In genomic region chr7:152424348-152425108, GRCh38 we compare ENCODE assay signal across 13 cellular contexts. TPM values are rescaled to one million over a fixed set of nuclear protein-coding genes. Genes with fewer than 3 reads are reported as not detected.
A peak's percentile ranks its signal among the peaks of the same experiment; 100 is the strongest.
DNase-seq lines count a peak whose midpoint lies in the region; ATAC-seq, FAIRE-seq and TF ChIP-seq lines count a peak whose summit lies in the region.
"Had no signal": no experiment of that assay in that cellular context is flagged by ENCODE, and none has a peak within 500 bp of the region (broad histone marks: within the 10 kb centered on the region; RNA-seq: fewer than 3 reads in every experiment).

No MANE protein-coding gene starts in this region.

- no peaks in the 10 kb centered on the region for H3K9me2 ChIP-seq in GM23338 (ENCODE audit: insufficient read depth)

- H3K27ac ChIP-seq in GM23338 (ENCODE audit: low read depth) (no peak overlapping the region), GM12878 (ENCODE audit: control insufficient read depth, insufficient read depth) (no peak overlapping the region), suprapubic skin (no peak overlapping the region)
- H3K27ac ChIP-seq: transverse colon had no signal

- POLR2A ChIA-PET in GM12878 (lab: Charles Lee) = interaction anchor here (0.6 to 1.3 kb wide), 4 partner anchors 9 to 301 kb away, joined by 3 to 5 read pairs (median 4); no protein-coding TSS in a partner anchor

- H3K79me2 ChIP-seq in GM23338 (replicated peaks; ENCODE audit: insufficient read depth) (peaks cover 100% of the 10 kb centered on the region), GM12878 (ENCODE audit: control insufficient read depth, insufficient read depth, low read length) (peaks cover 84% of the 10 kb centered on the region)

- H3K27ac Mint-ChIP-seq in GM23338 = 0 out of 2 replicates have a peak overlapping the region, but pooled peaks have one; percentile 67
- peak overlapping the region in 1 of 2 donors; percentile 16 for H3K27ac Mint-ChIP-seq in natural killer cell treated with Interleukin-12 subunit alpha and Interleukin-12 subunit beta and Interleukin-15 and Interleukin-18, amount 100 ng/mL, for 72 hours
- H3K27ac Mint-ChIP-seq: activated CD8-positive, alpha-beta memory T cell treated with anti-CD3 and anti-CD28 coated beads, Interleukin-2, amount 10 ng/mL, durations not matched to agents 7 days and 5 days had no signal

- RAD21 ChIA-PET in GM12878 (lab: Charles Lee; ENCODE audit: unreplicated experiment) = interaction anchor here (1.3 kb wide), 1 partner anchor 83 kb away, joined by 4 read pairs; no protein-coding TSS in a partner anchor

- peaks cover 29% of the 10 kb centered on the region for H3K36me3 Mint-ChIP-seq in GM23338 (ENCODE audit: low read depth)
- no peaks in the 10 kb centered on the region for H3K36me3 Mint-ChIP-seq in natural killer cell treated with Interleukin-12 subunit alpha and Interleukin-12 subunit beta and Interleukin-15 and Interleukin-18, amount 100 ng/mL, for 72 hours

- no peak overlapping the region for H3K4me3 Mint-ChIP-seq in GM23338
- H3K4me3 Mint-ChIP-seq in natural killer cell treated with Interleukin-12 subunit alpha and Interleukin-12 subunit beta and Interleukin-15 and Interleukin-18, amount 100 ng/mL, for 72 hours = peak overlapping the region; percentile 18
- H3K4me3 Mint-ChIP-seq: activated CD8-positive, alpha-beta memory T cell treated with anti-CD3 and anti-CD28 coated beads, Interleukin-2, amount 10 ng/mL, durations not matched to agents 7 days and 5 days had no signal

- no TSS peak for BruUV-seq in GM12878 (replicated peaks; lab: Mats Ljungman, UMichigan)

- H3K4me1 Mint-ChIP-seq in GM23338 = peaks cover 26% of the 10 kb centered on the region
- H3K4me1 Mint-ChIP-seq in natural killer cell treated with Interleukin-12 subunit alpha and Interleukin-12 subunit beta and Interleukin-15 and Interleukin-18, amount 100 ng/mL, for 72 hours (ENCODE audit: low read depth in 2 of 2) = peaks cover 52% of the 10 kb centered on the region in 2 donors

- H3K9ac ChIP-seq in GM12878 (ENCODE audit: control insufficient read depth, insufficient read depth, low read length) = no peak overlapping the region

- in situ Hi-C loops in GM12878 (cut with MboI) = no loop called here

- H3K27me3 ChIP-seq in GM23338 (ENCODE audit: insufficient read depth) (no peaks in the 10 kb centered on the region), GM12878 (replicated peaks in 1 of 2; ENCODE audit: control insufficient read depth in 2 of 2, insufficient read depth in 2 of 2, low read length in 1 of 2) (no peaks in the 10 kb centered on the region), suprapubic skin (no peaks in the 10 kb centered on the region)
- H3K27me3 ChIP-seq: transverse colon had no signal

- H3K9me3 ChIP-seq in GM12878 (replicated peaks; ENCODE audit: control insufficient read depth, insufficient read depth, low read length) = peaks cover 22% of the 10 kb centered on the region
- peaks cover 7% of the 10 kb centered on the region for H3K9me3 ChIP-seq in suprapubic skin
- H3K9me3 ChIP-seq: transverse colon had no signal

- no peak for DNase-seq in activated CD4-positive, CD25-positive, alpha-beta regulatory T cell treated with anti-CD3 and anti-CD28 coated beads, Interleukin-2, amount 50 U/mL, for 72 hours
- no peak for DNase-seq in GM23338 (ENCODE audit: low spot score)
- DNase-seq in GM12878 (ENCODE audit: low read depth, low spot score) = no peak
- no peak for DNase-seq in natural killer cell treated with Interleukin-12 subunit alpha and Interleukin-12 subunit beta and Interleukin-15 and Interleukin-18, amount 100 ng/mL, for 72 hours (ENCODE audit: low spot score)
- DNase-seq in NCI-H2227 treated with DMSO at 0.1 percent for 48 hours (lab: John Stamatoyannopoulos, UW) = no peak
- DNase-seq in activated CD4-positive, CD25-positive, alpha-beta regulatory T cell (lab: John Stamatoyannopoulos, UW) = no peak
- no peak for DNase-seq in suprapubic skin (ENCODE audit: low spot score in 2 of 2)
- DNase-seq: activated CD8-positive, alpha-beta memory T cell treated with anti-CD3 and anti-CD28 coated beads, Interleukin-2, amount 10 ng/mL, durations not matched to agents 7 days and 5 days; midbrain; NCI-H1694; transverse colon had no signal

- TF ChIP-seq CTCF in GM23338 (conservative IDR thresholded peaks at IDR 0.05; ENCODE audit: low read depth in 2 of 2) (no peak), GM12878 (IDR thresholded peaks at IDR 0.05 in 2 of 3, conservative IDR thresholded peaks at IDR 0.05 in 1 of 3; ENCODE audit: control insufficient read depth in 2 of 3, extremely low read depth in 1 of 3, insufficient read depth in 1 of 3, low read depth in 3 of 3, low read length in 3 of 3) (no peak), suprapubic skin (IDR thresholded peaks at IDR 0.05) (no peak)

- no peak overlapping the region for H3K4me2 ChIP-seq in GM23338
- no peak overlapping the region for H3K4me2 ChIP-seq in GM12878 (ENCODE audit: control insufficient read depth, insufficient read depth)

- TF ChIP-seq POLR2A in GM12878 (IDR thresholded peaks at IDR 0.05; ENCODE audit: low read depth, low read length) = no peak
- no peak for TF ChIP-seq POLR2A in suprapubic skin (IDR thresholded peaks at IDR 0.05)

- peaks cover 38% of the 10 kb centered on the region for H3K4me1 ChIP-seq in GM23338 (ENCODE audit: insufficient read depth)
- H3K4me1 ChIP-seq in GM12878 (ENCODE audit: control insufficient read depth, insufficient read depth, low read length) = peaks cover 8% of the 10 kb centered on the region
- H3K4me1 ChIP-seq in suprapubic skin = peaks cover 40% of the 10 kb centered on the region

- intact Hi-C loops in GM12878 (cut with micrococcal nuclease; ENCODE audit: unreplicated experiment) = no loop called here

- H3K9me3 Mint-ChIP-seq in GM23338 = peaks cover 22% of the 10 kb centered on the region
- no peaks in the 10 kb centered on the region for H3K9me3 Mint-ChIP-seq in natural killer cell treated with Interleukin-12 subunit alpha and Interleukin-12 subunit beta and Interleukin-15 and Interleukin-18, amount 100 ng/mL, for 72 hours

- H4K20me1 ChIP-seq in GM23338 (replicated peaks; ENCODE audit: insufficient read depth) (peaks cover 9% of the 10 kb centered on the region), GM12878 (ENCODE audit: control insufficient read depth, insufficient read depth) (no peaks in the 10 kb centered on the region; the same call in 1 of the 2 replicates)

- H3K27me3 Mint-ChIP-seq in GM23338 (ENCODE audit: insufficient read depth, low read depth, poor library complexity) = peaks cover 1% of the 10 kb centered on the region
- H3K27me3 Mint-ChIP-seq in natural killer cell treated with Interleukin-12 subunit alpha and Interleukin-12 subunit beta and Interleukin-15 and Interleukin-18, amount 100 ng/mL, for 72 hours = no peaks in the 10 kb centered on the region
- H3K27me3 Mint-ChIP-seq: activated CD8-positive, alpha-beta memory T cell treated with anti-CD3 and anti-CD28 coated beads, Interleukin-2, amount 10 ng/mL, durations not matched to agents 7 days and 5 days had no signal

- no peaks in the 10 kb centered on the region for H3K36me3 ChIP-seq in GM23338 (ENCODE audit: insufficient read depth)
- peaks cover 0 to 4% of the 10 kb centered on the region in 2 experiments; a peak in 1 of 4 replicates for H3K36me3 ChIP-seq in GM12878 (ENCODE audit: control insufficient read depth in 2 of 2, insufficient read depth in 2 of 2, low read length in 1 of 2)
- no peaks in the 10 kb centered on the region for H3K36me3 ChIP-seq in suprapubic skin
- H3K36me3 ChIP-seq: transverse colon had no signal

- no peak for TF ChIP-seq RAD21 in GM12878 (IDR thresholded peaks at IDR 0.05; ENCODE audit: insufficient read depth, low read depth, low read length)

- no peaks in the 10 kb centered on the region for H3F3A ChIP-seq in GM23338 (replicated peaks; ENCODE audit: low read depth)

- CTCF ChIA-PET in GM12878 (lab: Yijun Ruan, JAX) = interaction anchor here (0.6 to 0.9 kb wide), 2 partner anchors 66 to 86 kb away, joined by 3 read pairs; no protein-coding TSS in a partner anchor

- no peak for FAIRE-seq in GM12878 (lab: Jason Lieb, UNC)

- WGBS in GM12878 (ENCODE audit: insufficient coverage, insufficient replicate concordance, low lambda C conversion rate, missing lambda C conversion rate) = 73% methylated on average over 8 of the region's 8 CpGs
- 86% methylated on average over 8 of the region's 8 CpGs for WGBS in suprapubic skin

- SMC1A ChIA-PET in GM12878 (lab: Charles Lee; ENCODE audit: uncharacterized antibody, unreplicated experiment) = interaction anchor here (0.6 to 1.1 kb wide), 3 partner anchors 9 to 141 kb away, joined by 3 to 6 read pairs (median 3); no protein-coding TSS in a partner anchor

- H3K4me3 ChIP-seq in GM23338 (no peak overlapping the region), GM12878 (no peak overlapping the region), suprapubic skin (no peak overlapping the region)
- H3K4me3 ChIP-seq: HAP-1, transverse colon had no signal

- peak; percentile 95 to 96 for ATAC-seq in activated CD4-positive, CD25-positive, alpha-beta regulatory T cell treated with anti-CD3 and anti-CD28 coated beads, Interleukin-2, amount 50 U/mL, for 24 hours
- ATAC-seq in GM23338 (no peak), GM12878 (peak; percentile 47)
- peak in 1 of 2 donors; percentile 69 for ATAC-seq in natural killer cell treated with Interleukin-12 subunit alpha and Interleukin-12 subunit beta and Interleukin-15 and Interleukin-18, amount 100 ng/mL, for 72 hours
- ATAC-seq: activated CD8-positive, alpha-beta memory T cell treated with anti-CD3 and anti-CD28 coated beads, Interleukin-2, amount 10 ng/mL, durations not matched to agents 7 days and 5 days had no signal

- TF ChIP-seq EP300 in GM12878 (IDR thresholded peaks at IDR 0.05; ENCODE audit: borderline replicate concordance in 1 of 2, control insufficient read depth in 1 of 2, low read depth in 2 of 2, low read length in 2 of 2) (no peak), suprapubic skin (IDR thresholded peaks at IDR 0.05) (no peak)

- no peak overlapping the region for H2AFZ ChIP-seq in GM23338
- H2AFZ ChIP-seq in GM12878 (ENCODE audit: control insufficient read depth, low read depth, low read length) = no peak overlapping the region

RNA-seq across cellular contexts. Expression of gene KMT2C, which starts 11.3 kb away (rescaled TPM):
- total RNA-seq in GM23338 (2014; rRNA removed; shearing (Covaris generic)) = 29.9 and 39.0 TPM in 2 replicates
- polyA plus RNA-seq in GM23338 (2016; fragmentation: Nextera tagmentation; extraction: Ambion mirVana) (9.1 and 11.4 TPM in 2 replicates), GM12878 (2011; rRNA removed) (20.1 and 21.5 TPM in 2 replicates), GM12878 (2014; fragmentation: Illumina TruSeq; extraction: Trizol) (23.2 and 27.7 TPM in 2 replicates), GM12878 (2014; fragmentation: Nextera tagmentation; extraction: Ambion mirVana) (10 to 100 TPM in 1 of 2 experiments, 1 to 10 TPM in 1; 3.3 to 11.0 TPM), GM12878 (2014; rRNA removed) (16.4 and 19.7 TPM in 2 replicates), GM12878 (2016; fragmentation: Nextera tagmentation; extraction: Ambion mirVana) (10 to 100 TPM; 10.9 to 14.4 TPM)
- 533 and 539 TPM in 2 replicates for total RNA-seq in GM12878 (2013; cell fraction: nucleolus; rRNA removed)
- total RNA-seq in GM12878 (2014; rRNA removed) (18.6 and 23.9 TPM in 2 replicates), GM12878 (2014; rRNA removed; fragmentation: Illumina TruSeq; extraction: Trizol) (22.5 and 24.4 TPM in 2 replicates), GM12878 (2021) (45.2 and 51.0 TPM in 2 replicates), suprapubic skin (100 to 1,000 TPM in 1 of 4 donors, 10 to 100 TPM in 3; 61.2 to 144 (median 93.3) TPM)
- 20.5 TPM for polyA plus RNA-seq in GM12878 (2011; ENCODE audit: low read depth)
- polyA plus RNA-seq in GM12878 (2011; cell fraction: cytosol; rRNA removed) = 19.0 and 25.0 TPM in 2 replicates
- 45.9 and 55.3 TPM in 2 replicates for polyA plus RNA-seq in GM12878 (2011; cell fraction: nucleus; rRNA removed)
- 18.9 and 21.4 TPM in 2 replicates for polyA plus RNA-seq in GM12878 (2012)
- polyA minus RNA-seq in GM12878 (2011; rRNA and poly(A)+ RNA removed) = 90.8 and 145 TPM in 2 replicates
- polyA minus RNA-seq in GM12878 (2011; cell fraction: cytosol; rRNA and poly(A)+ RNA removed) = 31.4 and 32.6 TPM in 2 replicates
- polyA minus RNA-seq in GM12878 (2011; cell fraction: nucleus; rRNA and poly(A)+ RNA removed) = 97.8 and 125 TPM in 2 replicates
- 100 to 1,000 TPM in 1 of 2 donors, 10 to 100 TPM in 1; 71.2 to 105 TPM for total RNA-seq in natural killer cell treated with Interleukin-12 subunit alpha and Interleukin-12 subunit beta and Interleukin-15 and Interleukin-18, amount 100 ng/mL, for 72 hours
